20 cellular contexts compared by ENCODE assay signal in the genomic region with DNA sequence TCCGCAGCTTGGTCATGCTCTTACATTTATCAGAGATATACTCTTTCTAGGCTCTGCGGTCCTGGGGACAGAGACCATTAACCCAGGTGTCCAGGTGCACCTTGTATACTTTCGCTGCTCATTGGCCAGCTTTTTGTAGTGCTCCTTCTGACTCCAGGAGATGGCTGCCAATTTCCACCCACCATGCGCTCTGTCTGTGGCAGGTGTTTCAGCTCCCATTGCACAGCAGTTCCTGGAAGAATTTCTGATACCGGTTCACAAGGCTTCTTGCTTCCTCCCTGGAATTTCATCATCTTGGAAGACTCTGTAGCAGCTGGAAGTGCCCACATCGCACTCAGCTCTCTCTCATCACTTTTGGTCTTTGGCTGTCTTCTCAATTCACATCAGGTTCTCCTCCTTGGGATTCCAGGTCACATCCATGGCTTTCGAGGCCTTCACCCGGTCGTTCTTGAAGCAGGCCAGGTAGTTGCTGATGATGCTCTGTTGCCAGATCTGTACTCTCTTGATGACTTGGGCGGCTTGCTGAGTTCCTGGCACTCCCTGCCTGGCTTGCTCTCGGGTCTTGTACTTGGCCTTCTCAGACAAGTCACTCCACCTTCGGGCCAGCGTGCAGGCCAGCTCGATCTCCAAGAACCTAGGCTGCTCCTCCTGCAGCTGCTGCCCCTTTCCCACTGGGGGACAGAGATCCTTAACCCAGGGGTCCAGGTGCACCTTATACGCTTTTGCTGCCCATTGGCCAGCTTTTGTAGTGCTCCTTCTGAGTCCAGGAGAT.
"Had no signal": no experiment of that assay in that cellular context is flagged by ENCODE, and none has a peak within 500 bp of the region (broad histone marks: within the 10 kb centered on the region; RNA-seq: fewer than 3 reads in every experiment).

No MANE protein-coding gene starts in this region.

- ATAC-seq: left colon, psoas muscle, right lobe of liver had no signal

- H3K36me3 ChIP-seq: right lobe of liver, spleen, stomach had no signal

- DNase-seq: cerebellar nuclear complex; dermis blood vessel endothelial cell; endodermal cell; erythroblast; foreskin melanocyte; hippocampal formation; left colon; psoas muscle; retina; right lobe of liver; spleen; stimulated activated CD4-positive, alpha-beta T cell treated with anti-CD3 and anti-CD28 coated beads, Interleukin-15, amount 100 ng/mL, for 24 hours; stimulated activated CD4-positive, alpha-beta T cell treated with anti-CD3 and anti-CD28 coated beads, Interleukin-1b, Interleukin-23, amount 100 ng/mL, for 48 hours; stimulated activated CD4-positive, alpha-beta T cell treated with anti-CD3 and anti-CD28 coated beads, Interleukin-4, amount 100 ng/mL, for 24 hours; stimulated activated naive CD4-positive, alpha-beta T cell; stomach; substantia nigra; trophoblast cell had no signal

- H3K4me1 ChIP-seq: psoas muscle, right lobe of liver, spleen, stomach had no signal

- H3K9me3 Mint-ChIP-seq: endodermal cell; mesothelial cell of epicardium; natural killer cell treated with Interleukin-12 subunit alpha and Interleukin-12 subunit beta and Interleukin-15 and Interleukin-18, amount 100 ng/mL, for 72 hours had no signal

- H3K27ac ChIP-seq: psoas muscle, right lobe of liver, spleen, stomach had no signal

- H3K4me3 ChIP-seq: psoas muscle, right lobe of liver, spleen, stomach had no signal

- H3K36me3 Mint-ChIP-seq: mesothelial cell of epicardium; natural killer cell treated with Interleukin-12 subunit alpha and Interleukin-12 subunit beta and Interleukin-15 and Interleukin-18, amount 100 ng/mL, for 72 hours had no signal

- H3K27me3 ChIP-seq: right lobe of liver, spleen had no signal

- H3K4me3 Mint-ChIP-seq: endodermal cell; mesothelial cell of epicardium; natural killer cell treated with Interleukin-12 subunit alpha and Interleukin-12 subunit beta and Interleukin-15 and Interleukin-18, amount 100 ng/mL, for 72 hours had no signal

- H3K9me3 ChIP-seq: psoas muscle, right lobe of liver, spleen, stomach had no signal

- H3K27ac Mint-ChIP-seq: endodermal cell; mesothelial cell of epicardium; natural killer cell treated with Interleukin-12 subunit alpha and Interleukin-12 subunit beta and Interleukin-15 and Interleukin-18, amount 100 ng/mL, for 72 hours had no signal
